ENCODE assay signal across 8 cellular contexts in genomic region chr10:90857635-90858488, GRCh38. TPM values are rescaled to one million over a fixed set of nuclear protein-coding genes. Genes with fewer than 3 reads are reported as not detected.
DNase-seq lines count a peak whose midpoint lies in the region; ATAC-seq and TF ChIP-seq lines count a peak whose summit lies in the region.

Gene HTR7 (minus strand): TSS chr10:90858039. CDS start chr10:90857671, 368 bp downstream.

- peaks cover 3% of the 10 kb centered on the region for H3K36me3 Mint-ChIP-seq in glutamatergic neuron (ENCODE audit: unreplicated experiment)
- H3K36me3 Mint-ChIP-seq in osteocyte (ENCODE audit: unreplicated experiment) = no peaks in the 10 kb centered on the region

- H3K27me3 ChIP-seq in aorta (ENCODE audit: control insufficient read depth in 1 of 2, insufficient read depth in 2 of 2, low read length in 1 of 2) = no peaks in the 10 kb centered on the region

- H3K27ac Mint-ChIP-seq in glutamatergic neuron (ENCODE audit: unreplicated experiment) (peak within 1 kb of the TSS; percentile 90), osteocyte (ENCODE audit: unreplicated experiment) (peak within 1 kb of the TSS; percentile 75)

- WGBS in aorta, 2 donors = 1 to 2% methylated on average over 54 to 105 of the region's 105 CpGs

- DNase-seq in SKM-1 treated with dmso at 0.1 percent for 144 hours (lab: John Stamatoyannopoulos, UW; ENCODE audit: unreplicated experiment) (peak; percentile 79), SKM-1 (lab: John Stamatoyannopoulos, UW; ENCODE audit: unreplicated experiment) (no peak), activated gamma-delta T cell treated with Interleukin-2 at 50 U/mL for 16 hours (peak; percentile 49), glutamatergic neuron (peak; percentile 84), osteocyte (ENCODE audit: extremely low spot score, unreplicated experiment) (peak; percentile 89), aorta (peak; percentile 73 to 89)

- peaks cover 15% of the 10 kb centered on the region for H3K4me1 Mint-ChIP-seq in glutamatergic neuron (ENCODE audit: low read depth, unreplicated experiment)
- H3K4me1 Mint-ChIP-seq in osteocyte (ENCODE audit: unreplicated experiment) = peaks cover 26% of the 10 kb centered on the region

- H3K9me3 Mint-ChIP-seq in glutamatergic neuron (ENCODE audit: unreplicated experiment) (peaks cover 9% of the 10 kb centered on the region), osteocyte (ENCODE audit: unreplicated experiment) (no peaks in the 10 kb centered on the region)

- no peaks in the 10 kb centered on the region for H3K36me3 ChIP-seq in aorta (ENCODE audit: control insufficient read depth in 1 of 2, insufficient read depth in 2 of 2, low read length in 1 of 2)

- no peaks in the 10 kb centered on the region for H3K9me3 ChIP-seq in aorta (ENCODE audit: control insufficient read depth, low read length)

- peak within 1 kb of the TSS; percentile 97 for H3K4me3 Mint-ChIP-seq in glutamatergic neuron (ENCODE audit: unreplicated experiment)
- H3K4me3 Mint-ChIP-seq in osteocyte (ENCODE audit: unreplicated experiment) = peak within 1 kb of the TSS; percentile 81

- peaks cover 8% of the 10 kb centered on the region for H3K27me3 Mint-ChIP-seq in glutamatergic neuron (ENCODE audit: unreplicated experiment)
- peaks cover 2% of the 10 kb centered on the region for H3K27me3 Mint-ChIP-seq in osteocyte (ENCODE audit: unreplicated experiment)

- H3K27ac ChIP-seq in aorta (ENCODE audit: low read depth in 1 of 2, low read length in 2 of 2) = peak within 1 kb of the TSS in 1 of 2 donors; percentile 34

- no peaks in the 10 kb centered on the region for H3K4me1 ChIP-seq in aorta (ENCODE audit: control insufficient read depth in 1 of 2, insufficient read depth in 2 of 2, low read length in 2 of 2)

- intact Hi-C loops in aorta (cut with DNase I) = loop anchor here in 1 of 2 donors (5.0 kb wide), 1 partner anchor 1066 kb away; no protein-coding TSS in a partner anchor

- TF ChIP-seq CTCF in glutamatergic neuron (IDR thresholded peaks at IDR 0.05; ENCODE audit: partially characterized antibody, unreplicated experiment) = peak; percentile 80
- TF ChIP-seq CTCF in osteocyte (IDR thresholded peaks at IDR 0.05) = peak; percentile 77

- ATAC-seq in HG02884 (IDR thresholded peaks at IDR 0.05; ENCODE audit: unreplicated experiment) (peak; percentile 70), aorta (ENCODE audit: low FRiP score) (peak; percentile 86)

- H3K4me3 ChIP-seq in aorta (ENCODE audit: low read length in 2 of 2) = peak within 1 kb of the TSS; percentile 85 to 88

TF ChIP-seq in PFSK-1, 5 proteins besides CTCF, POLR2A, EP300 and RAD21:
- TF ChIP-seq FOXP2 (optimal IDR thresholded peaks at IDR 0.05; ENCODE audit: borderline replicate concordance, extremely low read depth, extremely low read length, insufficient read depth) (peak; percentile 34), SIN3A (IDR thresholded peaks at IDR 0.05; ENCODE audit: borderline replicate concordance, insufficient read depth, low read length) (no peak), REST (IDR thresholded peaks at IDR 0.05; ENCODE audit: insufficient read depth in 1 of 2, low read depth in 2 of 2, low read length in 2 of 2) (no peak)

RNA-seq across cellular contexts. Expression of gene HTR7, which starts in this region (rescaled TPM):
- 0.84 TPM for polyA plus RNA-seq in PFSK-1 (2012; ENCODE audit: insufficient read length, low read depth)
- total RNA-seq in glutamatergic neuron (ENCODE audit: unreplicated experiment) (13.3 TPM), osteocyte (0.24 and 0.26 TPM in 2 replicates), aorta (1 to 10 TPM; 1.3 to 3.1 TPM)
- polyA plus RNA-seq in aorta = 1 to 10 TPM; 2.1 to 2.5 TPM

Comparison
In these comparisons a context has a peak if more than half of its experiments do, and no peak if none do; other contexts are left out.
1. Peak in DNase-seq in osteocyte; RNA of the gene not detected or under 1 TPM.